24 cellular contexts compared by ENCODE assay signal in the genomic region with DNA sequence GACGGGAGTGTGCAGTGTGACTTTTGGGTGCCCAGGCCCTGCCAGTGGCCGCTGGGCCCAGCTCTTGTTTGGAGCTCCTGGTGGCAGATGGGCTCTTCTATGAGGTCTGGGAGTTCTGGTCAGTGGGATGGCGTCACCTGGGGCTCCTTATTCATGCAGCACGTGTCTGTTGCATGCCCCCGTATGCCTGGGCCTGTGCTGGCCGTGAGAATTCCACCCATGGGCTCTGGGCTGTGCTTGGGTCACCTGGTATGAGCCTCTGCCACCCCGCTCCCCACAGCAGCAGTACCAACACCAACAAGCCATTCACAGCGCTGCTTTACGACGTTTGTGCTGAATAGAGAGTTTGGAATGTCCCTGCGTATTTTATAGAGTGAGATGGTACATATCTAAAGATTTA.
"Had no signal": no experiment of that assay in that cellular context is flagged by ENCODE, and none has a peak within 500 bp of the region (broad histone marks: within the 10 kb centered on the region; RNA-seq: fewer than 3 reads in every experiment).

No MANE protein-coding gene starts in this region.

- FAIRE-seq: colon had no signal

- DNase-seq: activated CD4-positive, alpha-beta T cell treated with anti-CD3 and anti-CD28 coated beads for 1 hour; activated CD4-positive, alpha-beta T cell treated with anti-CD3 and anti-CD28 coated beads, Interleukin-2, amount 50 U/mL, for 1 hour; activated CD8-positive, alpha-beta T cell treated with anti-CD3 and anti-CD28 coated beads, Interleukin-2, amount 10 ng/mL, durations not matched to agents 7 days and 5 days; activated gamma-delta T cell treated with Interleukin-2 at 50 U/mL for 16 hours; anterior cingulate cortex; brain microvascular endothelial cell; central memory CD4-positive, alpha-beta T cell; effector memory CD4-positive, alpha-beta T cell; foreskin melanocyte; immature natural killer cell; naive thymus-derived CD4-positive, alpha-beta T cell; retina; stimulated activated CD4-positive, alpha-beta T cell treated with anti-CD3 and anti-CD28 coated beads, Interleukin-12 subunit alpha, Interleukin-12 subunit beta, amount 100 ng/mL, for 4 hours; substantia nigra; tibial artery; WERI-Rb-1 had no signal

- H3K4me3 ChIP-seq: hepatocyte had no signal

- H3K27ac Mint-ChIP-seq: activated CD8-positive, alpha-beta T cell treated with anti-CD3 and anti-CD28 coated beads, Interleukin-2, amount 10 ng/mL, durations not matched to agents 7 days and 5 days; activated naive CD4-positive, alpha-beta T cell treated with anti-CD3 and anti-CD28 coated beads, Interleukin-2, amount 50 U/mL, for 24 hours; activated T-helper 1 cell treated with anti-CD3 and anti-CD28 coated beads, Interleukin-12 subunit alpha, Interleukin-12 subunit beta, Interleukin-2, Interleukin-4 antibody, amounts not matched to agents 30 ng/mL and 10 ng/mL and 1 ng/mL, durations not matched to agents 14 hours and 24 hours and 36 hours; stimulated activated naive CD8-positive, alpha-beta T cell treated with anti-CD3 and anti-CD28 coated beads, Interleukin-15, Interleukin-2, amounts not matched to agents 100 ng/mL and 50 ng/mL, for 24 hours had no signal

- H3K9me3 Mint-ChIP-seq: activated naive CD4-positive, alpha-beta T cell treated with anti-CD3 and anti-CD28 coated beads, Interleukin-2, amount 50 U/mL, for 24 hours; activated T-helper 1 cell treated with anti-CD3 and anti-CD28 coated beads, Interleukin-12 subunit alpha, Interleukin-12 subunit beta, Interleukin-2, Interleukin-4 antibody, amounts not matched to agents 30 ng/mL and 10 ng/mL and 1 ng/mL, durations not matched to agents 14 hours and 24 hours and 36 hours; immature natural killer cell; naive thymus-derived CD4-positive, alpha-beta T cell; stimulated activated naive CD8-positive, alpha-beta T cell treated with anti-CD3 and anti-CD28 coated beads, Interleukin-15, Interleukin-2, amounts not matched to agents 100 ng/mL and 50 ng/mL, for 24 hours had no signal

- H3K27me3 ChIP-seq: brain microvascular endothelial cell, hepatocyte, tibial artery had no signal

- H3K27me3 Mint-ChIP-seq: activated naive CD4-positive, alpha-beta T cell treated with anti-CD3 and anti-CD28 coated beads, Interleukin-2, amount 50 U/mL, for 24 hours; naive thymus-derived CD4-positive, alpha-beta T cell; progenitor cell of endocrine pancreas; stimulated activated naive CD8-positive, alpha-beta T cell treated with anti-CD3 and anti-CD28 coated beads, Interleukin-15, Interleukin-2, amounts not matched to agents 100 ng/mL and 50 ng/mL, for 24 hours had no signal

- H3K27ac ChIP-seq: brain microvascular endothelial cell, hepatocyte, WERI-Rb-1 had no signal

- H3K36me3 Mint-ChIP-seq: activated naive CD4-positive, alpha-beta T cell treated with anti-CD3 and anti-CD28 coated beads, Interleukin-2, amount 50 U/mL, for 24 hours had no signal

- H3K9me3 ChIP-seq: tibial artery had no signal

- ATAC-seq: activated CD8-positive, alpha-beta T cell treated with anti-CD3 and anti-CD28 coated beads, Interleukin-2, amount 10 ng/mL, durations not matched to agents 7 days and 5 days; left lobe of liver had no signal

- H2AFZ ChIP-seq: hepatocyte had no signal

- H3K4me2 ChIP-seq: hepatocyte had no signal

- H3K4me3 Mint-ChIP-seq: activated CD8-positive, alpha-beta T cell treated with anti-CD3 and anti-CD28 coated beads, Interleukin-2, amount 10 ng/mL, durations not matched to agents 7 days and 5 days; activated naive CD4-positive, alpha-beta T cell treated with anti-CD3 and anti-CD28 coated beads, Interleukin-2, amount 50 U/mL, for 24 hours; activated T-helper 1 cell treated with anti-CD3 and anti-CD28 coated beads, Interleukin-12 subunit alpha, Interleukin-12 subunit beta, Interleukin-2, Interleukin-4 antibody, amounts not matched to agents 30 ng/mL and 10 ng/mL and 1 ng/mL, durations not matched to agents 14 hours and 24 hours and 36 hours; neural crest cell; stimulated activated naive CD8-positive, alpha-beta T cell treated with anti-CD3 and anti-CD28 coated beads, Interleukin-15, Interleukin-2, amounts not matched to agents 100 ng/mL and 50 ng/mL, for 24 hours had no signal

- H3K36me3 ChIP-seq: brain microvascular endothelial cell, tibial artery, WERI-Rb-1 had no signal
